Comparison of ENCODE assay signal across 8 cellular contexts in genomic region chr20:22453244-22454080, GRCh38.
DNase-seq lines count a peak whose midpoint lies in the region; ATAC-seq and TF ChIP-seq lines count a peak whose summit lies in the region.

No MANE protein-coding gene starts in this region.

- no peak overlapping the region for H3K9ac ChIP-seq in IMR-90 (ENCODE audit: low read depth, low read length)

- H3K27me3 ChIP-seq in BJ (ENCODE audit: control insufficient read depth, insufficient read depth, low read length) = no peaks in the 10 kb centered on the region
- H3K27me3 ChIP-seq in IMR-90 (ENCODE audit: control insufficient read depth, insufficient read depth, low read length) = no peaks in the 10 kb centered on the region
- H3K27me3 ChIP-seq in right lobe of liver = no peaks in the 10 kb centered on the region

- no peak overlapping the region for H4K91ac ChIP-seq in IMR-90 (ENCODE audit: insufficient read depth, low read depth, low read length)

- no peak overlapping the region for H3K4me3 ChIP-seq in BJ (ENCODE audit: low read depth, low read length)
- H3K4me3 ChIP-seq in IMR-90 (ENCODE audit: insufficient read depth, low read depth, low read length) = no peak overlapping the region
- H3K4me3 ChIP-seq in astrocyte of the cerebellum (ENCODE audit: low read depth, low read length) = no peak overlapping the region
- H3K4me3 ChIP-seq in right lobe of liver = no peak overlapping the region

- TF ChIP-seq CTCF in BJ (IDR thresholded peaks at IDR 0.05; ENCODE audit: insufficient read depth, low read depth, low read length) (peak; percentile 51), IMR-90 (conservative IDR thresholded peaks at IDR 0.05; ENCODE audit: low read depth, low read length) (peak; percentile 42), astrocyte of the cerebellum (IDR thresholded peaks at IDR 0.05; ENCODE audit: low read depth, low read length, missing control alignments) (peak; percentile 71), right lobe of liver (IDR thresholded peaks at IDR 0.05) (peak; percentile 68 to 83 (median 74))

- no peak overlapping the region for H3K4ac ChIP-seq in IMR-90 (ENCODE audit: low read depth, low read length)

- no peak overlapping the region for H3K14ac ChIP-seq in IMR-90 (replicated peaks; ENCODE audit: low read depth, low read length)

- no peak overlapping the region for H2AFZ ChIP-seq in IMR-90 (replicated peaks; ENCODE audit: low read length, poor library complexity)

- DNase-seq in BJ (ENCODE audit: low read depth) (no peak), IMR-90 (no peak), astrocyte of the cerebellum (ENCODE audit: low read depth) (no peak), right lobe of liver (no peak), epidermal melanocyte (ENCODE audit: insufficient read length, low spot score) (no peak)

- H3K4me2 ChIP-seq in IMR-90 (ENCODE audit: low read depth, low read length) = no peak overlapping the region

- no CpG with 5 or more reads among the region's 12 CpGs for WGBS in IMR-90 (ENCODE audit: extremely low coverage in 2 of 2, insufficient read length in 1 of 2), 2 experiments
- 32% methylated on average over 12 of the region's 12 CpGs for WGBS in right lobe of liver (ENCODE audit: insufficient coverage, low coverage, low lambda C conversion rate, missing lambda C conversion rate)

- no peak overlapping the region for H2AK5ac ChIP-seq in IMR-90 (ENCODE audit: low read depth, low read length)

- H3K9me3 ChIP-seq in IMR-90 (ENCODE audit: control insufficient read depth, insufficient read depth, low read length) = no peaks in the 10 kb centered on the region
- H3K9me3 ChIP-seq in right lobe of liver = no peaks in the 10 kb centered on the region

- POLR2A ChIA-PET in BJ (lab: Charles Lee) = no interaction called here
- POLR2A ChIA-PET in IMR-90 (lab: Charles Lee; ENCODE audit: unreplicated experiment) = no interaction called here

- H2BK20ac ChIP-seq in IMR-90 (ENCODE audit: low read depth, low read length) = no peak overlapping the region

- in situ Hi-C loops in IMR-90 (cut with MboI; ENCODE audit: low sequenced_read_pairs) = no loop called here
- in situ Hi-C loops in astrocyte of the cerebellum (cut with HindIII; ENCODE audit: low sequenced_read_pairs) = no loop called here

- intact Hi-C loops in IMR-90 (cut with micrococcal nuclease) = loop anchor here (1.0 kb wide), 1 partner anchor 231 kb away; no protein-coding TSS in a partner anchor
- intact Hi-C loops in right lobe of liver (cut with DNase I) = no loop called here

- H3K4me1 ChIP-seq in IMR-90 (ENCODE audit: control insufficient read depth, insufficient read depth, low read length) = no peaks in the 10 kb centered on the region
- peaks cover 0 to 37% (median 12%) of the 10 kb centered on the region in 4 donors for H3K4me1 ChIP-seq in right lobe of liver

- no peak overlapping the region for H3K23ac ChIP-seq in IMR-90 (ENCODE audit: low read depth, low read length)

- H3K79me1 ChIP-seq in IMR-90 (ENCODE audit: low read depth in 1 of 2, low read length in 2 of 2) = no peaks in the 10 kb centered on the region

- H3K9me1 ChIP-seq in IMR-90 (ENCODE audit: insufficient read depth, low read length) = no peaks in the 10 kb centered on the region

- no peak overlapping the region for H2BK5ac ChIP-seq in IMR-90 (ENCODE audit: low read depth, low read length, poor library complexity, severe bottlenecking)

- no TSS peak for BruUV-seq in IMR-90 (replicated peaks; lab: Mats Ljungman, UMichigan)

- CTCF ChIA-PET in BJ (lab: Yijun Ruan, JAX) (interaction anchor here (0.6 to 1.4 kb wide), 4 partner anchors 12 to 771 kb away, joined by 3 to 5 read pairs (median 3); no protein-coding TSS in a partner anchor), IMR-90 (lab: Yijun Ruan, JAX) (interaction anchor here (0.7 kb wide), 2 partner anchors 233 to 549 kb away, joined by 3 read pairs; no protein-coding TSS in a partner anchor)

- H2BK120ac ChIP-seq in IMR-90 (ENCODE audit: low read depth, low read length) = no peak overlapping the region

- H2AK9ac ChIP-seq in IMR-90 (replicated peaks; ENCODE audit: low read depth, low read length, poor library complexity) = no peak overlapping the region

- TF ChIP-seq POLR2A in IMR-90 (IDR thresholded peaks at IDR 0.05; ENCODE audit: low read depth, low read length) = no peak
- TF ChIP-seq POLR2A in right lobe of liver (IDR thresholded peaks at IDR 0.05) = no peak

- H3K36me3 ChIP-seq in BJ (ENCODE audit: control insufficient read depth, insufficient read depth, low read length) (no peaks in the 10 kb centered on the region), IMR-90 (ENCODE audit: control insufficient read depth, insufficient read depth, low read length) (no peaks in the 10 kb centered on the region), right lobe of liver (no peaks in the 10 kb centered on the region)

- ATAC-seq in IMR-90 (ENCODE audit: low read depth) (no peak), right lobe of liver (peak; percentile 55 to 65 (median 58)), HG03025 (IDR thresholded peaks at IDR 0.05; ENCODE audit: low FRiP score, unreplicated experiment) (no peak), HG02970 (IDR thresholded peaks at IDR 0.05; ENCODE audit: low FRiP score, unreplicated experiment) (no peak), HG02678 (IDR thresholded peaks at IDR 0.05; ENCODE audit: unreplicated experiment) (no peak)

- no peak overlapping the region for H3K56ac ChIP-seq in IMR-90 (ENCODE audit: extremely low read depth, insufficient read depth, low read length)

- H3K27ac ChIP-seq in IMR-90 (ENCODE audit: insufficient read depth, low read length) (no peak overlapping the region), right lobe of liver (peak overlapping the region in 1 of 3 donors; percentile 56)

- no peaks in the 10 kb centered on the region for H4K20me1 ChIP-seq in IMR-90 (ENCODE audit: insufficient read depth, low read length)

- H4K5ac ChIP-seq in IMR-90 (ENCODE audit: low read depth, low read length) = no peak overlapping the region

- no peak overlapping the region for H3K18ac ChIP-seq in IMR-90 (ENCODE audit: low read depth, low read length)

- no peak for TF ChIP-seq RAD21 in IMR-90 (IDR thresholded peaks at IDR 0.05; ENCODE audit: low read length)

- no peak overlapping the region for H4K8ac ChIP-seq in IMR-90 (ENCODE audit: low read depth in 2 of 2, low read length in 2 of 2)

- no peak overlapping the region for H2BK15ac ChIP-seq in IMR-90 (ENCODE audit: low read depth, low read length)

- dilution Hi-C loops in IMR-90 (cut with HindIII; ENCODE audit: low sequenced_read_pairs, unreplicated experiment) = no loop called here

TF ChIP-seq in IMR-90, 13 proteins besides CTCF, POLR2A, EP300 and RAD21:
- TF ChIP-seq, protein P1, sequence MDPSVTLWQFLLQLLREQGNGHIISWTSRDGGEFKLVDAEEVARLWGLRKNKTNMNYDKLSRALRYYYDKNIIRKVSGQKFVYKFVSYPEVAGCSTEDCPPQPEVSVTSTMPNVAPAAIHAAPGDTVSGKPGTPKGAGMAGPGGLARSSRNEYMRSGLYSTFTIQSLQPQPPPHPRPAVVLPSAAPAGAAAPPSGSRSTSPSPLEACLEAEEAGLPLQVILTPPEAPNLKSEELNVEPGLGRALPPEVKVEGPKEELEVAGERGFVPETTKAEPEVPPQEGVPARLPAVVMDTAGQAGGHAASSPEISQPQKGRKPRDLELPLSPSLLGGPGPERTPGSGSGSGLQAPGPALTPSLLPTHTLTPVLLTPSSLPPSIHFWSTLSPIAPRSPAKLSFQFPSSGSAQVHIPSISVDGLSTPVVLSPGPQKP (IDR thresholded peaks at IDR 0.05; ENCODE audit: borderline replicate concordance, low read depth, low read length) = no peak
- TF ChIP-seq SMC3 (IDR thresholded peaks at IDR 0.05; ENCODE audit: low read depth, low read length) = peak; percentile 10; the same call in 1 of the 2 replicates

Comparison
In these comparisons a context has a peak if more than half of its experiments do, and no peak if none do; other contexts are left out.
1. ATAC-seq: peak in right lobe of liver (4 of 4); none in IMR-90 (single experiment), HG03025 (single experiment), HG02970 (single experiment) and HG02678 (single experiment).
2. Peak in every context shown above with its lines, with median percentiles within 50 percentile points of each other: CTCF ChIP-seq.